In the genomic region with DNA sequence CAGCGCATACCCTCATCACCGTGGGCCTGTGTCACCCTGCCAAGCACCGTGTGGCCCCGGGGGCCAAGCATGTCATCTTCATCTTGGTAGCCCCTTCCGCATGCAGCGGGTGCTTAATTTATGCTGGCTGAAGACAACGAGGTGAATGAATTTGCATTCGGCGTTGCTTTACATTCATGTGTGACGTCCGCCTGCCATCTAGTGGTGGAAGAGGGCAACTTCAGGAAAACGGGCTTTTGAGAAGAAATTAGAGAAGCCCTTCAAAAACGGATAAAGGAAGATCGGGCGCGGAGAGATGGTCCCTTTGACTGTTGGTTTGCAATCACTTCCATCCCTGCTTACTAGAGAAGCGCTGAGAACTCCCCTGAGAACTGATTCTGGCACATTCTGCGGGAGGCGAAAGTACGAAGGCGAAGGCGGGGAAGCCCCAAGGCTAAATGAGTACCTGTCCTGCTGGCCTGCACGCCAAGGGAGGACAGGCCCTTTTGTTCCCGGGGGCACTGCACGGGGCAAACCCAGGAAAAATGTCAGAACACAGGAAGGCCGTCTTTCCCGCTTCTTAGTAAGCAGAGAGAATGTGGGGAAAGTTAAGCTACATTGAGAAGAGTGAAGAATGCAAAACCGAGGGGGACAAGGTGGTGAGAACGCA, we compare ENCODE assay signal across 8 cellular contexts.
DNase-seq lines count a peak whose midpoint lies in the region; ATAC-seq and TF ChIP-seq lines count a peak whose summit lies in the region.

No MANE protein-coding gene starts in this region.

- H3K27ac ChIP-seq in HL-60 (replicated peaks), result no peak overlapping the region
- no peak overlapping the region for H3K27ac ChIP-seq in endodermal cell (ENCODE audit: low read depth, low read length)

- H3K4me1 ChIP-seq in endodermal cell (ENCODE audit: control insufficient read depth, insufficient read depth, low read length), result no peaks in the 10 kb centered on the region

- peaks cover 11% of the 10 kb centered on the region for H3K36me3 Mint-ChIP-seq in endodermal cell (ENCODE audit: low read depth)

- peaks cover 10% of the 10 kb centered on the region for H3K9me3 Mint-ChIP-seq in endodermal cell

- H3K9ac ChIP-seq in endodermal cell (ENCODE audit: extremely low read depth, low read length, poor library complexity, severe bottlenecking), result no peak overlapping the region

- DNase-seq in AG08395 (ENCODE audit: low spot score) (peak; percentile 62), HL-60 (ENCODE audit: low read depth in 1 of 2, low spot score in 1 of 2) (peak; percentile 57 to 80), NCI-H82 (lab: John Stamatoyannopoulos, UW) (peak; percentile 84), endodermal cell (peak; percentile 93), mucosa of gallbladder (ENCODE audit: low spot score) (peak; percentile 72)
- DNase-seq in activated CD8-positive, alpha-beta memory T cell treated with anti-CD3 and anti-CD28 coated beads for 24 hours, result peak; percentile 85
- DNase-seq in stimulated activated CD8-positive, alpha-beta memory T cell treated with anti-CD3 and anti-CD28 coated beads, Interleukin-7, amount 100 ng/mL, for 1 hour (ENCODE audit: low read depth in 2 of 2), result peak; percentile 25 to 32

- ATAC-seq in GM18867 (IDR thresholded peaks at IDR 0.05; ENCODE audit: unreplicated experiment), result peak; percentile 70

- H3K27me3 Mint-ChIP-seq in endodermal cell (ENCODE audit: insufficient read depth), result no peaks in the 10 kb centered on the region

- H3K9me3 ChIP-seq in endodermal cell (ENCODE audit: control insufficient read depth, low read length), result peaks cover 8% of the 10 kb centered on the region

- peaks cover 15% of the 10 kb centered on the region for H3K4me1 Mint-ChIP-seq in endodermal cell

- H3K36me3 ChIP-seq in endodermal cell (ENCODE audit: control insufficient read depth, insufficient read depth, low read length), result no peaks in the 10 kb centered on the region

- WGBS in endodermal cell (ENCODE audit: insufficient coverage in 1 of 2, insufficient read length in 1 of 2), 2 experiments, result 35 to 36% methylated on average over 26 to 29 of the region's 29 CpGs

- H3K4me3 ChIP-seq in HL-60 (replicated peaks; ENCODE audit: insufficient read depth, low read length), result no peak overlapping the region
- H3K4me3 ChIP-seq in endodermal cell (ENCODE audit: low read length), result no peak overlapping the region

- H3K27me3 ChIP-seq in HL-60 (ENCODE audit: insufficient read depth, poor library complexity, severe bottlenecking) (peaks cover 14% of the 10 kb centered on the region), endodermal cell (ENCODE audit: control insufficient read depth, insufficient read depth, low read length, poor library complexity, severe bottlenecking) (no peaks in the 10 kb centered on the region)

- TF ChIP-seq CTCF in HL-60 (IDR thresholded peaks at IDR 0.05; ENCODE audit: insufficient read depth, low read length) (peak; percentile 96), endodermal cell (conservative IDR thresholded peaks at IDR 0.05) (peak; percentile 96)

- H3K4me3 Mint-ChIP-seq in endodermal cell, result no peak overlapping the region

- H3K27ac Mint-ChIP-seq in endodermal cell, result no peak overlapping the region

Comparison
In these comparisons a context has a peak if more than half of its experiments do, and no peak if none do; other contexts are left out.
1. DNase-seq: peak in every context shown above with its lines; median percentile 93 in endodermal cell; 85 in activated CD8-positive, alpha-beta memory T cell treated with anti-CD3 and anti-CD28 coated beads for 24 hours; 84 in NCI-H82; 72 in mucosa of gallbladder; 68 in HL-60; 62 in AG08395; 28 in stimulated activated CD8-positive, alpha-beta memory T cell treated with anti-CD3 and anti-CD28 coated beads, Interleukin-7, amount 100 ng/mL, for 1 hour.